In genomic region chr1:173861731-173862145, GRCh38 we compare ENCODE assay signal across 8 cellular contexts. TPM values are rescaled to one million over a fixed set of nuclear protein-coding genes. Genes with fewer than 3 reads are reported as not detected.
DNase-seq lines count a peak whose midpoint lies in the region; ATAC-seq, FAIRE-seq and TF ChIP-seq lines count a peak whose summit lies in the region.
"Had no signal": no experiment of that assay in that cellular context is flagged by ENCODE, and none has a peak within 500 bp of the region (broad histone marks: within the 10 kb centered on the region; RNA-seq: fewer than 3 reads in every experiment).

No MANE protein-coding gene starts in this region.

- no peak overlapping the region for H3K9ac ChIP-seq in K562 (ENCODE audit: insufficient read depth in 1 of 2, low read depth in 2 of 2, low read length in 2 of 2)

- peaks cover 2% of the 10 kb centered on the region for H3K9me1 ChIP-seq in K562 (ENCODE audit: control insufficient read depth, insufficient read depth, low read length)

- CTCF ChIA-PET in Caco-2 (lab: Charles Lee) (interaction anchor here (0.7 kb wide), 1 partner anchor 147 kb away, joined by 3 read pairs; the partner anchor contains the start of gene KLHL20), K562 (lab: Yijun Ruan, JAX; ENCODE audit: low intra/inter-chr PET ratio) (no interaction called here), A673 (lab: Charles Lee) (no interaction called here)

- H3K27me3 Mint-ChIP-seq in Caco-2 (ENCODE audit: insufficient read depth, unreplicated experiment): no peaks in the 10 kb centered on the region
- H3K27me3 Mint-ChIP-seq: dendritic cell treated with granulocyte-macrophage colony-stimulating factor and Interleukin-4, amounts not matched to agents 40 ng/mL and 50 ng/mL, for 4 days had no signal

- H4K20me1 ChIP-seq in K562 (replicated peaks; ENCODE audit: control insufficient read depth, insufficient read depth, low read length): peaks cover 41% of the 10 kb centered on the region

- H3K4me2 ChIP-seq in K562 (ENCODE audit: insufficient read depth, low read length): no peak overlapping the region

- in situ Hi-C loops in K562 (cut with MboI): no loop called here

- peaks cover 7% of the 10 kb centered on the region; the same call in 1 of the 2 replicates for H3K4me1 ChIP-seq in Caco-2
- peaks cover 0 to 9% of the 10 kb centered on the region in 2 experiments; a peak in 2 of 5 replicates for H3K4me1 ChIP-seq in K562 (replicated peaks in 1 of 2; ENCODE audit: control insufficient read depth in 2 of 2, insufficient read depth in 2 of 2, low read length in 2 of 2)
- peaks cover 8% of the 10 kb centered on the region for H3K4me1 ChIP-seq in A673 (ENCODE audit: insufficient read depth, low read length, poor library complexity, severe bottlenecking)

- H3K27ac ChIP-seq in K562 (ENCODE audit: extremely low read depth, low read depth, low read length) (peak overlapping the region; percentile 25; the same call in 1 of the 3 replicates), A673 (ENCODE audit: low read depth, low read length, poor library complexity, severe bottlenecking) (no peak overlapping the region)

- TF ChIP-seq CTCF in Caco-2 (IDR thresholded peaks at IDR 0.05; ENCODE audit: insufficient read depth in 1 of 2, low read depth in 1 of 2, low read length in 1 of 2, severe bottlenecking in 1 of 2, unreplicated experiment in 1 of 2): no peak
- TF ChIP-seq CTCF in K562 (IDR thresholded peaks at IDR 0.05 in 2 of 3, conservative IDR thresholded peaks at IDR 0.05 in 1 of 3; ENCODE audit: insufficient read depth in 2 of 3, low read depth in 1 of 3, low read length in 3 of 3): no peak
- TF ChIP-seq CTCF in A673 (conservative IDR thresholded peaks at IDR 0.05; ENCODE audit: low read depth, low read length): no peak

- no peak for TF ChIP-seq POLR2A in K562 (conservative IDR thresholded peaks at IDR 0.05)

- peaks cover 35% of the 10 kb centered on the region for H3K79me2 ChIP-seq in K562 (ENCODE audit: control insufficient read depth, insufficient read depth, low read length)

- no peaks in the 10 kb centered on the region for H3K9me3 Mint-ChIP-seq in Caco-2 (ENCODE audit: unreplicated experiment)
- H3K9me3 Mint-ChIP-seq: dendritic cell treated with granulocyte-macrophage colony-stimulating factor and Interleukin-4, amounts not matched to agents 40 ng/mL and 50 ng/mL, for 4 days had no signal

- WGBS in K562 (ENCODE audit: insufficient coverage, low coverage, missing lambda C conversion rate): 62% methylated on average over 7 of the region's 7 CpGs

- H3K4me3 Mint-ChIP-seq in Caco-2 (ENCODE audit: unreplicated experiment): no peak overlapping the region
- H3K4me3 Mint-ChIP-seq: dendritic cell treated with granulocyte-macrophage colony-stimulating factor and Interleukin-4, amounts not matched to agents 40 ng/mL and 50 ng/mL, for 4 days had no signal

- BruUV-seq in Caco-2 (replicated peaks; lab: Mats Ljungman, UMichigan) (no TSS peak), K562 (replicated peaks; lab: Mats Ljungman, UMichigan) (no TSS peak), A673 (replicated peaks; lab: Mats Ljungman, UMichigan) (no TSS peak)

- peak; percentile 35 for ATAC-seq in K562

- peak overlapping the region; percentile 77 for H3K27ac Mint-ChIP-seq in Caco-2 (ENCODE audit: unreplicated experiment)
- H3K27ac Mint-ChIP-seq: dendritic cell treated with granulocyte-macrophage colony-stimulating factor and Interleukin-4, amounts not matched to agents 40 ng/mL and 50 ng/mL, for 4 days had no signal

- POLR2A ChIA-PET in Caco-2 (lab: Charles Lee): interaction anchor here (1.2 kb wide), 1 partner anchor 161 kb away, joined by 7 read pairs; no protein-coding TSS in a partner anchor
- POLR2A ChIA-PET in K562 (lab: Yijun Ruan, JAX): interaction anchor here (0.6 to 9.7 kb wide), 4 partner anchors 8 to 219 kb away, joined by 3 to 183 read pairs (median 34); no protein-coding TSS in a partner anchor
- POLR2A ChIA-PET in A673 (lab: Charles Lee; ENCODE audit: low non-redundant PET): no interaction called here

- DNase-seq in Caco-2 (peak in 1 of 2 experiments; percentile 59), LoVo (ENCODE audit: low spot score) (peak; percentile 7), K562 (ENCODE audit: extremely low read depth in 1 of 4, low spot score in 3 of 4) (peak in 1 of 4 experiments; percentile 64), NCI-H187 treated with DMSO at 0.1 percent for 48 hours (lab: John Stamatoyannopoulos, UW) (no peak), NCI-H1105 (lab: John Stamatoyannopoulos, UW) (no peak), A673 (ENCODE audit: low spot score) (no peak)
- DNase-seq: T-helper 1 cell had no signal

- intact Hi-C loops in Caco-2 (cut with micrococcal nuclease; ENCODE audit: unreplicated experiment): no loop called here
- intact Hi-C loops in K562 (cut with micrococcal nuclease): no loop called here
- intact Hi-C loops in A673 (cut with micrococcal nuclease; ENCODE audit: unreplicated experiment): no loop called here

- H3K4me3 ChIP-seq in Caco-2 (ENCODE audit: low read depth, low read length) (no peak overlapping the region), K562 (no peak overlapping the region), A673 (ENCODE audit: low read depth, low read length, poor library complexity, severe bottlenecking) (no peak overlapping the region)

- peaks cover 94% of the 10 kb centered on the region for H3K36me3 Mint-ChIP-seq in Caco-2 (ENCODE audit: insufficient read depth, unreplicated experiment)

- no peak for TF ChIP-seq EP300 in K562 (IDR thresholded peaks at IDR 0.05; ENCODE audit: low read length)

- H3K9me3 ChIP-seq in Caco-2: no peaks in the 10 kb centered on the region
- H3K9me3 ChIP-seq in K562 (replicated peaks; ENCODE audit: control insufficient read depth, insufficient read depth, low read depth, low read length): no peaks in the 10 kb centered on the region
- H3K9me3 ChIP-seq in A673 (ENCODE audit: low read depth, low read length, poor library complexity, severe bottlenecking): no peaks in the 10 kb centered on the region

- H2AFZ ChIP-seq in K562 (ENCODE audit: low read depth, low read length): no peak overlapping the region

- no peaks in the 10 kb centered on the region for H3K27me3 ChIP-seq in Caco-2 (replicated peaks; ENCODE audit: control insufficient read depth, insufficient read depth, low read length)
- no peaks in the 10 kb centered on the region; a peak in 1 of 5 replicates for H3K27me3 ChIP-seq in K562 (ENCODE audit: control insufficient read depth in 2 of 2, insufficient read depth in 2 of 2, low read length in 2 of 2)
- H3K27me3 ChIP-seq in A673 (replicated peaks; ENCODE audit: insufficient read depth, low read depth, low read length, poor library complexity): no peaks in the 10 kb centered on the region

- no peak for FAIRE-seq in K562 (lab: Jason Lieb, UNC)

- TF ChIP-seq RAD21 in K562 (CRISPR knock-in tag; conservative IDR thresholded peaks at IDR 0.05 in 1 of 2, IDR thresholded peaks at IDR 0.05 in 1 of 2): no peak

- no peaks in the 10 kb centered on the region for H3K4me1 Mint-ChIP-seq in Caco-2 (ENCODE audit: low read depth, unreplicated experiment)

- H3K36me3 ChIP-seq in Caco-2 (ENCODE audit: control insufficient read depth, insufficient read depth, low read length) (peaks cover 5% of the 10 kb centered on the region; the same call in 1 of the 2 replicates), K562 (ENCODE audit: control insufficient read depth, insufficient read depth, low read length) (peaks cover 72% of the 10 kb centered on the region), A673 (ENCODE audit: insufficient read depth, low read length, poor library complexity, severe bottlenecking) (peaks cover 70% of the 10 kb centered on the region)

RNA-seq across cellular contexts. Expression of gene GAS5, which starts 6.1 kb away (rescaled TPM):
- 559 and 641 TPM in 2 replicates for total RNA-seq in Caco-2 (2022)
- 3,291 and 4,051 TPM in 2 replicates for total RNA-seq in K562 (2011; cell fraction: chromatin; rRNA removed; ENCODE audit: low replicate concordance)
- total RNA-seq in K562 (2011; cell fraction: nucleolus; rRNA removed): 2,385 and 2,511 TPM in 2 replicates
- 3,147 and 3,351 TPM in 2 replicates for total RNA-seq in K562 (2011; cell fraction: nucleoplasm; rRNA removed)
- total RNA-seq in K562 (2014; rRNA removed): 547 and 565 TPM in 2 replicates
- 1,258 and 1,263 TPM in 2 replicates for total RNA-seq in K562 (2014; rRNA removed; fragmentation: Illumina TruSeq; extraction: Trizol)
- total RNA-seq in K562 (2015; rRNA removed; fragmentation: Illumina TruSeq; extraction: Trizol): 875 and 924 TPM in 2 replicates
- 775 and 809 TPM in 2 replicates for total RNA-seq in K562 (2021)
- polyA plus RNA-seq in K562 (2011; rRNA removed): 1,860 and 2,716 TPM in 2 replicates
- polyA plus RNA-seq in K562 (2011; cell fraction: cytosol; rRNA removed): 538 and 2,020 TPM in 2 replicates
- 1,867 and 3,313 TPM in 2 replicates for polyA plus RNA-seq in K562 (2011; cell fraction: nucleus; rRNA removed)
- polyA plus RNA-seq in K562 (2012): 995 and 1,637 TPM in 2 replicates
- polyA plus RNA-seq in K562 (2014; fragmentation: Illumina TruSeq; extraction: Trizol): 986 and 1,046 TPM in 2 replicates
- polyA plus RNA-seq in K562 (2014; fragmentation: Nextera tagmentation; extraction: Ambion mirVana): 1,000 to 10,000 TPM in 1 of 2 experiments, 100 to 1,000 TPM in 1; 891 to 1,006 TPM
- 1,150 and 1,154 TPM in 2 replicates for polyA plus RNA-seq in K562 (2014; rRNA removed)
- polyA minus RNA-seq in K562 (2011; rRNA and poly(A)+ RNA removed): 1,267 and 1,500 TPM in 2 replicates
- 631 and 789 TPM in 2 replicates for polyA minus RNA-seq in K562 (2011; cell fraction: cytosol; rRNA and poly(A)+ RNA removed)
- polyA minus RNA-seq in K562 (2011; cell fraction: nucleus; rRNA and poly(A)+ RNA removed): 1,499 and 2,416 TPM in 2 replicates
- 479 and 503 TPM in 2 replicates for total RNA-seq in A673 (2021)

RNA-seq across cellular contexts. Expression of gene ZBTB37, which starts 6.4 kb away (rescaled TPM):
- total RNA-seq in Caco-2 (2022) (8.1 and 8.4 TPM in 2 replicates), K562 (2014; rRNA removed) (5.3 and 5.4 TPM in 2 replicates), K562 (2014; rRNA removed; fragmentation: Illumina TruSeq; extraction: Trizol) (13.9 and 15.2 TPM in 2 replicates), K562 (2015; rRNA removed; fragmentation: Illumina TruSeq; extraction: Trizol) (10.9 and 11.6 TPM in 2 replicates), K562 (2021) (10.2 and 10.5 TPM in 2 replicates), A673 (2021) (15.8 and 17.2 TPM in 2 replicates)
- 16.8 and 28.1 TPM in 2 replicates for total RNA-seq in K562 (2011; cell fraction: chromatin; rRNA removed; ENCODE audit: low replicate concordance)
- 4.8 and 7.9 TPM in 2 replicates for total RNA-seq in K562 (2011; cell fraction: nucleolus; rRNA removed)
- 16.1 and 25.3 TPM in 2 replicates for total RNA-seq in K562 (2011; cell fraction: nucleoplasm; rRNA removed)
- polyA plus RNA-seq in K562 (2011; rRNA removed) (6.7 and 8.2 TPM in 2 replicates), K562 (2014; fragmentation: Illumina TruSeq; extraction: Trizol) (4.3 and 5.1 TPM in 2 replicates), K562 (2014; fragmentation: Nextera tagmentation; extraction: Ambion mirVana) (1 to 10 TPM; 1.3 TPM), K562 (2014; rRNA removed) (3.7 and 3.8 TPM in 2 replicates)
- 2.1 and 4.0 TPM in 2 replicates for polyA plus RNA-seq in K562 (2011; cell fraction: cytosol; rRNA removed)
- 9.4 and 12.8 TPM in 2 replicates for polyA plus RNA-seq in K562 (2011; cell fraction: nucleus; rRNA removed)
- polyA plus RNA-seq in K562 (2012): 2.3 and 3.8 TPM in 2 replicates
- polyA minus RNA-seq in K562 (2011; rRNA and poly(A)+ RNA removed): 22.3 and 30.3 TPM in 2 replicates
- 6.2 TPM in 2 replicates for polyA minus RNA-seq in K562 (2011; cell fraction: cytosol; rRNA and poly(A)+ RNA removed)
- polyA minus RNA-seq in K562 (2011; cell fraction: nucleus; rRNA and poly(A)+ RNA removed): 9.8 and 22.7 TPM in 2 replicates

RNA-seq across cellular contexts. Expression of gene CENPL, which starts 37.1 kb away (rescaled TPM):
- total RNA-seq in Caco-2 (2022) (21.3 and 23.1 TPM in 2 replicates), K562 (2014; rRNA removed) (30.7 and 38.6 TPM in 2 replicates), K562 (2014; rRNA removed; fragmentation: Illumina TruSeq; extraction: Trizol) (50.4 and 56.9 TPM in 2 replicates), K562 (2015; rRNA removed; fragmentation: Illumina TruSeq; extraction: Trizol) (48.8 and 52.7 TPM in 2 replicates), K562 (2021) (33.6 and 34.9 TPM in 2 replicates), A673 (2021) (34.3 and 35.7 TPM in 2 replicates)
- 55.6 and 91.7 TPM in 2 replicates for total RNA-seq in K562 (2011; cell fraction: chromatin; rRNA removed; ENCODE audit: low replicate concordance)
- total RNA-seq in K562 (2011; cell fraction: nucleolus; rRNA removed): 26.7 and 33.0 TPM in 2 replicates
- total RNA-seq in K562 (2011; cell fraction: nucleoplasm; rRNA removed): 48.5 and 58.8 TPM in 2 replicates
- polyA plus RNA-seq in K562 (2011; rRNA removed) (34.2 and 46.3 TPM in 2 replicates), K562 (2014; fragmentation: Illumina TruSeq; extraction: Trizol) (40.5 and 40.9 TPM in 2 replicates), K562 (2014; fragmentation: Nextera tagmentation; extraction: Ambion mirVana) (10 to 100 TPM; 37.0 to 39.7 TPM), K562 (2014; rRNA removed) (33.0 and 33.3 TPM in 2 replicates)
- 13.0 and 22.3 TPM in 2 replicates for polyA plus RNA-seq in K562 (2011; cell fraction: cytosol; rRNA removed)
- polyA plus RNA-seq in K562 (2011; cell fraction: nucleus; rRNA removed): 10.0 and 17.6 TPM in 2 replicates
- 22.7 and 25.9 TPM in 2 replicates for polyA plus RNA-seq in K562 (2012)
- polyA minus RNA-seq in K562 (2011; rRNA and poly(A)+ RNA removed): 54.0 and 57.9 TPM in 2 replicates
- polyA minus RNA-seq in K562 (2011; cell fraction: cytosol; rRNA and poly(A)+ RNA removed): 18.7 and 28.5 TPM in 2 replicates
- 21.8 and 34.4 TPM in 2 replicates for polyA minus RNA-seq in K562 (2011; cell fraction: nucleus; rRNA and poly(A)+ RNA removed)

RNA-seq across cellular contexts. Expression of gene DARS2, which starts 37.3 kb away (rescaled TPM):
- total RNA-seq in Caco-2 (2022) (41.3 and 45.1 TPM in 2 replicates), K562 (2014; rRNA removed) (36.4 and 45.0 TPM in 2 replicates), K562 (2014; rRNA removed; fragmentation: Illumina TruSeq; extraction: Trizol) (78.6 and 86.3 TPM in 2 replicates), K562 (2015; rRNA removed; fragmentation: Illumina TruSeq; extraction: Trizol) (64.6 and 68.6 TPM in 2 replicates), K562 (2021) (59.0 and 62.3 TPM in 2 replicates), A673 (2021) (41.6 and 43.4 TPM in 2 replicates)
- total RNA-seq in K562 (2011; cell fraction: chromatin; rRNA removed; ENCODE audit: low replicate concordance): 46.6 and 61.0 TPM in 2 replicates
- 32.0 and 32.5 TPM in 2 replicates for total RNA-seq in K562 (2011; cell fraction: nucleolus; rRNA removed)
- total RNA-seq in K562 (2011; cell fraction: nucleoplasm; rRNA removed): 41.5 and 49.3 TPM in 2 replicates
- polyA plus RNA-seq in K562 (2011; rRNA removed) (47.7 and 94.4 TPM in 2 replicates), K562 (2014; fragmentation: Illumina TruSeq; extraction: Trizol) (77.7 and 96.7 TPM in 2 replicates), K562 (2014; fragmentation: Nextera tagmentation; extraction: Ambion mirVana) (10 to 100 TPM; 55.4 to 74.8 TPM), K562 (2014; rRNA removed) (50.5 and 53.0 TPM in 2 replicates)
- 34.3 and 34.7 TPM in 2 replicates for polyA plus RNA-seq in K562 (2011; cell fraction: cytosol; rRNA removed)
- 26.0 and 33.0 TPM in 2 replicates for polyA plus RNA-seq in K562 (2011; cell fraction: nucleus; rRNA removed)
- 43.5 and 51.0 TPM in 2 replicates for polyA plus RNA-seq in K562 (2012)
- 68.5 and 99.9 TPM in 2 replicates for polyA minus RNA-seq in K562 (2011; rRNA and poly(A)+ RNA removed)
- 27.6 and 48.7 TPM in 2 replicates for polyA minus RNA-seq in K562 (2011; cell fraction: cytosol; rRNA and poly(A)+ RNA removed)
- 27.9 and 34.5 TPM in 2 replicates for polyA minus RNA-seq in K562 (2011; cell fraction: nucleus; rRNA and poly(A)+ RNA removed)

RNA-seq across cellular contexts. Expression of gene SERPINC1, which starts 55.4 kb away (rescaled TPM):
- total RNA-seq in Caco-2 (2022) (0.65 and 0.98 TPM in 2 replicates), K562 (2014; rRNA removed) (0.20 and 0.50 TPM in 2 replicates), K562 (2014; rRNA removed; fragmentation: Illumina TruSeq; extraction: Trizol) (0.25 and 0.38 TPM in 2 replicates), K562 (2015; rRNA removed; fragmentation: Illumina TruSeq; extraction: Trizol) (1.2 and 1.6 TPM in 2 replicates), K562 (2021) (0.62 and 1.1 TPM in 2 replicates), A673 (2021) (not detected in 2 replicates)
- 0.30 TPM in 1 of 2 replicates, not detected in the other for total RNA-seq in K562 (2011; cell fraction: chromatin; rRNA removed; ENCODE audit: low replicate concordance)
- 0.33 and 0.39 TPM in 2 replicates for total RNA-seq in K562 (2011; cell fraction: nucleolus; rRNA removed)
- 0.59 TPM in 1 of 2 replicates, not detected in the other for total RNA-seq in K562 (2011; cell fraction: nucleoplasm; rRNA removed)
- polyA plus RNA-seq in K562 (2011; rRNA removed) (0.07 and 0.45 TPM in 2 replicates), K562 (2014; fragmentation: Illumina TruSeq; extraction: Trizol) (0.58 and 0.77 TPM in 2 replicates), K562 (2014; fragmentation: Nextera tagmentation; extraction: Ambion mirVana) (under 1 TPM; 0.35 to 0.67 TPM), K562 (2014; rRNA removed) (0.50 TPM in 1 of 2 replicates, not detected in the other)
- 0.10 TPM in 1 of 2 replicates, not detected in the other for polyA plus RNA-seq in K562 (2011; cell fraction: cytosol; rRNA removed)
- polyA plus RNA-seq in K562 (2011; cell fraction: nucleus; rRNA removed): 0.21 and 0.49 TPM in 2 replicates
- 0.35 and 27.1 TPM in 2 replicates for polyA plus RNA-seq in K562 (2012)
- 0.11 and 0.33 TPM in 2 replicates for polyA minus RNA-seq in K562 (2011; rRNA and poly(A)+ RNA removed)
- polyA minus RNA-seq in K562 (2011; cell fraction: cytosol; rRNA and poly(A)+ RNA removed): not detected in 2 replicates
- 0.33 TPM in 1 of 2 replicates, not detected in the other for polyA minus RNA-seq in K562 (2011; cell fraction: nucleus; rRNA and poly(A)+ RNA removed)
